1 cellular context compared by ENCODE assay signal in the genomic region with DNA sequence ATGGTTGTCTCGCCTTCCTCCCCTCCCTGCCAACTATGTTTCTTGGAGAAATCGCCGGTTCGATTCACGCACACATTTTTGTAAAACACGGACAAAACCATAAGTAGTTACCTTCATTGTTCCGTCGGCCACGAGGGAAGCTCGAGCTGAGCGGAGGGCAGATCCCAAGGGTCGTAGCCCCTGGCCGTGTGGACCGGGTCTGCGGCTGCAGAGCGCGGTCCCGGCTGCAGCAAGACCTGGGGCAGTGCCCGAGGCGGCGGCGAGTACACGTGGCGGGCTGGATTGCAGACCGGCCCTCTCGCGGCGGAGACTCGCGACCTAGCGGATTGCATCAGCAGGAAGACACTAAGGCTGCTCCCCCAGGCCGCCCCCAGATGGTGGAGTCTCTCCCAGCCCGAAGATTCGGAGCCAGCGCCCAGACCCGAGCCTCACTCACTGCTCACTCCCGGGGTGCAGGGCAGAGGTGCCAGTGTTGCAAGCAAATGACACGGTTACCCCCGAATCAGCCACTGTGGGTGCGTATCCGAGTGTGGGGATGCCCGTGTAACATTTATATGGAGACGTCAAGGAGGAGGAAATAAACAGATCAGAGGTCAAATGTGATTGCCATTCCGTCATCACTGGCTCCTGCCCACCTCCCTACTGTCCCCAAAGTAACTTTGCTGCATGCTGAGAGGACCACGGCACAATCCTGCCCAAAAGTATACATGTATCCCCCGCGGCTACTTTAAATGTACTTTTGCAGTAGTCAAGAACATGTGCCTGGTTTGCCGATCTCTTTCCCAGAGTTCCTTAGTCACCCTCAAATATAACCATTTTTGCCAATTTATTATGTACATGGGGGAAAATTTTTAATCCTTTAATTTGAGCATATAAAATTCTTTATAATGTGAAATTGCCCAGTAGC.
TF ChIP-seq lines count a peak whose summit lies in the region.

A gene with protein sequence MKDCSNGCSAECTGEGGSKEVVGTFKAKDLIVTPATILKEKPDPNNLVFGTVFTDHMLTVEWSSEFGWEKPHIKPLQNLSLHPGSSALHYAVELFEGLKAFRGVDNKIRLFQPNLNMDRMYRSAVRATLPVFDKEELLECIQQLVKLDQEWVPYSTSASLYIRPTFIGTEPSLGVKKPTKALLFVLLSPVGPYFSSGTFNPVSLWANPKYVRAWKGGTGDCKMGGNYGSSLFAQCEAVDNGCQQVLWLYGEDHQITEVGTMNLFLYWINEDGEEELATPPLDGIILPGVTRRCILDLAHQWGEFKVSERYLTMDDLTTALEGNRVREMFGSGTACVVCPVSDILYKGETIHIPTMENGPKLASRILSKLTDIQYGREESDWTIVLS (minus strand): TSS at position 286 of the 907 bp plus-strand sequence. CDS start 169 bp downstream, at position 117.

TF ChIP-seq in IMR-90, 13 proteins besides CTCF, POLR2A, EP300 and RAD21:
- TF ChIP-seq CHD1 (IDR thresholded peaks at IDR 0.05; ENCODE audit: low read depth, low read length) = peak; percentile 85; the same call in 1 of the 2 replicates
- TF ChIP-seq RCOR1 (IDR thresholded peaks at IDR 0.05; ENCODE audit: insufficient replicate concordance, low read length) = no peak
- TF ChIP-seq SMC3 (IDR thresholded peaks at IDR 0.05; ENCODE audit: low read depth, low read length) = no peak
- no peak for TF ChIP-seq RFX5 (IDR thresholded peaks at IDR 0.05; ENCODE audit: low read depth, low read length)
- no peak for TF ChIP-seq NFE2L2 (IDR thresholded peaks at IDR 0.05; ENCODE audit: low read depth, low read length)
- TF ChIP-seq MXI1 (IDR thresholded peaks at IDR 0.05; ENCODE audit: borderline replicate concordance, low read depth, low read length) = peak; percentile 100
- no peak for TF ChIP-seq MAFK (IDR thresholded peaks at IDR 0.05; ENCODE audit: low read depth, low read length)
- TF ChIP-seq, protein P1, sequence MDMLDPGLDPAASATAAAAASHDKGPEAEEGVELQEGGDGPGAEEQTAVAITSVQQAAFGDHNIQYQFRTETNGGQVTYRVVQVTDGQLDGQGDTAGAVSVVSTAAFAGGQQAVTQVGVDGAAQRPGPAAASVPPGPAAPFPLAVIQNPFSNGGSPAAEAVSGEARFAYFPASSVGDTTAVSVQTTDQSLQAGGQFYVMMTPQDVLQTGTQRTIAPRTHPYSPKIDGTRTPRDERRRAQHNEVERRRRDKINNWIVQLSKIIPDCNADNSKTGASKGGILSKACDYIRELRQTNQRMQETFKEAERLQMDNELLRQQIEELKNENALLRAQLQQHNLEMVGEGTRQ (IDR thresholded peaks at IDR 0.05; ENCODE audit: low read depth, low read length) = peak; percentile 51; the same call in 1 of the 2 replicates
- TF ChIP-seq MAZ (IDR thresholded peaks at IDR 0.05; ENCODE audit: borderline replicate concordance, low read depth, low read length) = peak; percentile 81; the same call in 1 of the 2 replicates
- peak; percentile 98 for TF ChIP-seq CEBPB (IDR thresholded peaks at IDR 0.05; ENCODE audit: low read depth, low read length)
- TF ChIP-seq FOS (IDR thresholded peaks at IDR 0.05; ENCODE audit: low read depth, low read length) = no peak; the same call in 1 of the 2 replicates
- TF ChIP-seq BHLHE40 (IDR thresholded peaks at IDR 0.05; ENCODE audit: low read depth, low read length) = peak; percentile 33
- TF ChIP-seq, protein P2, sequence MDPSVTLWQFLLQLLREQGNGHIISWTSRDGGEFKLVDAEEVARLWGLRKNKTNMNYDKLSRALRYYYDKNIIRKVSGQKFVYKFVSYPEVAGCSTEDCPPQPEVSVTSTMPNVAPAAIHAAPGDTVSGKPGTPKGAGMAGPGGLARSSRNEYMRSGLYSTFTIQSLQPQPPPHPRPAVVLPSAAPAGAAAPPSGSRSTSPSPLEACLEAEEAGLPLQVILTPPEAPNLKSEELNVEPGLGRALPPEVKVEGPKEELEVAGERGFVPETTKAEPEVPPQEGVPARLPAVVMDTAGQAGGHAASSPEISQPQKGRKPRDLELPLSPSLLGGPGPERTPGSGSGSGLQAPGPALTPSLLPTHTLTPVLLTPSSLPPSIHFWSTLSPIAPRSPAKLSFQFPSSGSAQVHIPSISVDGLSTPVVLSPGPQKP (IDR thresholded peaks at IDR 0.05; ENCODE audit: borderline replicate concordance, low read depth, low read length) = no peak
TF ChIP-seq in IMR-90: peak in this region for 6.
